8 cellular contexts compared by ENCODE assay signal in the genomic region with DNA sequence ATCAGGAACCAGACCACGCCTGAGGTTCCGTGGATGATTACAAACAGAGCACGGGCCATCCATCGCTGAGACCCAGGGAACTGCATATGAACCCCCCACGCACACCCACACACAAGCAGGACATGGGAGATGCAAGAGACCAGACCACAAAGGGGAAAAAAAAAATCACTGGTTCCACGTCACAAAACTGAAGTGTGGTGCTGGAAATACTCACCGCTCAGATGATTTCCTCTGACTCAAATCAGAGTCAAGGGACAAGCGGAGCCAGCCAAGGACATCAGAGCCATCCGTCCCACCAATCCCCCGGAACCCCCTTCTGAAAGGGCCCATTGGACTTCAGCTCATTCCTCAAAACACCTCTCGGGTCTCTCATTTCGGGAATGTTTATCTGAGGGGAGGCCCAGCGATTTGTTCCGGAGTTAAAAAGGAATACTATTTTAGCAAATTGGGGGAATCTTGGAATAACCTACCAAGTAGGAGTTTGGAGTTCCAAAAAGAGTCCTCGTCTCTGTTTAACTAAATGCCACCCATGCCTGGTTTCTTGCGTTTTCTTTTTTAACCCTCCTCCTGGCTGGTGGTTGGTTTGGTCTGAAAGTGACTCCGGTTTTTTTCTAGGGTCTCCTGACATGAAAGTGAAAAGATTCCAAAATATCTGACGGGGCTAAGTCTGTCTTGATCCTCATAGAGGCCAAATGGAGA. TPM values are rescaled to one million over a fixed set of nuclear protein-coding genes. Genes with fewer than 3 reads are reported as not detected.
DNase-seq lines count a peak whose midpoint lies in the region; ATAC-seq and TF ChIP-seq lines count a peak whose summit lies in the region.

No MANE protein-coding gene starts in this region.

- H3K4me1 Mint-ChIP-seq in endothelial cell (ENCODE audit: unreplicated experiment): peaks cover 10% of the 10 kb centered on the region

- no peak for TF ChIP-seq POLR2A in heart left ventricle (IDR thresholded peaks at IDR 0.05)

- peaks cover 3% of the 10 kb centered on the region for H3F3A ChIP-seq in smooth muscle cell (ENCODE audit: low read depth)

- no peaks in the 10 kb centered on the region for H3K9me3 Mint-ChIP-seq in endothelial cell (ENCODE audit: unreplicated experiment)

- WGBS in heart left ventricle, 4 donors: 58 to 68% (median 65%) methylated on average over 18 of the region's 18 CpGs
- 66% methylated on average over 18 of the region's 18 CpGs for WGBS in smooth muscle cell (ENCODE audit: low lambda C conversion rate)

- no peak overlapping the region for H3K4me3 Mint-ChIP-seq in endothelial cell (ENCODE audit: unreplicated experiment)

- TF ChIP-seq CTCF in heart left ventricle (IDR thresholded peaks at IDR 0.05) (no peak), smooth muscle cell (IDR thresholded peaks at IDR 0.05; ENCODE audit: borderline replicate concordance, insufficient read depth, poor library complexity, severe bottlenecking) (no peak), endothelial cell (IDR thresholded peaks at IDR 0.05; ENCODE audit: unreplicated experiment) (no peak)

- no peak overlapping the region for H3K9ac ChIP-seq in smooth muscle cell (ENCODE audit: low read depth)

- H2AFZ ChIP-seq in smooth muscle cell (ENCODE audit: low read depth): no peak overlapping the region

- no peak overlapping the region for H3K27ac Mint-ChIP-seq in endothelial cell (ENCODE audit: unreplicated experiment)

- peak in 2 of 5 donors; percentile 30 to 49 for DNase-seq in heart left ventricle
- no peak for DNase-seq in cardiac septum (ENCODE audit: low spot score)
- peak; percentile 48 to 77 for DNase-seq in dermis microvascular lymphatic vessel endothelial cell (ENCODE audit: low read depth in 2 of 2)
- DNase-seq in smooth muscle cell (lab: John Stamatoyannopoulos, UW; ENCODE audit: unreplicated experiment): no peak
- no peak for DNase-seq in nucleus accumbens (lab: John Stamatoyannopoulos, UW)
- no peak for DNase-seq in ACHN
- no peak for DNase-seq in endothelial cell (ENCODE audit: low spot score)

- H3K4me1 ChIP-seq in heart left ventricle (peaks cover 0 to 29% (median 3%) of the 10 kb centered on the region in 12 donors), smooth muscle cell (ENCODE audit: low read depth) (no peaks in the 10 kb centered on the region)

- in situ Hi-C loops in ACHN (cut with HindIII; ENCODE audit: low pct_ligation_motif_present, low pct_unique_long_range_greater_than_20kb, low sequenced_read_pairs): no loop called here

- H3K9me3 ChIP-seq in heart left ventricle (no peaks in the 10 kb centered on the region), smooth muscle cell (replicated peaks; ENCODE audit: low read depth) (no peaks in the 10 kb centered on the region)

- H3K36me3 ChIP-seq in heart left ventricle (no peaks in the 10 kb centered on the region), smooth muscle cell (ENCODE audit: low read depth) (no peaks in the 10 kb centered on the region)

- no peaks in the 10 kb centered on the region for H3K79me2 ChIP-seq in smooth muscle cell (ENCODE audit: low read depth)

- H3K4me2 ChIP-seq in smooth muscle cell: no peak overlapping the region

- peaks cover 35% of the 10 kb centered on the region for H4K20me1 ChIP-seq in smooth muscle cell (ENCODE audit: low read depth)

- no peak overlapping the region for H3K4me3 ChIP-seq in heart left ventricle
- no peak overlapping the region for H3K4me3 ChIP-seq in smooth muscle cell

- peaks cover 6% of the 10 kb centered on the region for H3K27me3 Mint-ChIP-seq in endothelial cell (ENCODE audit: unreplicated experiment)

- ATAC-seq in heart left ventricle: peak; percentile 37 to 92 (median 64)
- peak; percentile 39 for ATAC-seq in HG03139 (IDR thresholded peaks at IDR 0.05; ENCODE audit: unreplicated experiment)

- intact Hi-C loops in heart left ventricle (cut with DNase I) (no loop called here), cardiac septum (cut with DNase I) (no loop called here)

- no peaks in the 10 kb centered on the region for H3K27me3 ChIP-seq in heart left ventricle
- no peaks in the 10 kb centered on the region for H3K27me3 ChIP-seq in smooth muscle cell (ENCODE audit: low read depth)

- no peaks in the 10 kb centered on the region for H3K36me3 Mint-ChIP-seq in endothelial cell (ENCODE audit: low read depth, unreplicated experiment)

- H3K27ac ChIP-seq in heart left ventricle: peak overlapping the region in 7 of 12 donors; percentile 30 to 66 (median 57)
- peak overlapping the region; percentile 64 for H3K27ac ChIP-seq in smooth muscle cell (ENCODE audit: low read depth)

RNA-seq across cellular contexts. Expression of a gene that starts 15.0 kb away (rescaled TPM):
- total RNA-seq in heart left ventricle (10 to 100 TPM in 7 of 9 donors, 1 to 10 TPM in 2; 5.4 to 44.6 (median 21.5) TPM), cardiac septum (18.9 TPM), dermis microvascular lymphatic vessel endothelial cell (7.8 and 10.7 TPM in 2 replicates), smooth muscle cell (12.8 and 49.9 TPM in 2 replicates), endothelial cell (ENCODE audit: unreplicated experiment) (40.7 TPM)
- polyA plus RNA-seq in heart left ventricle (10 to 100 TPM; 16.7 to 19.4 TPM), smooth muscle cell (46.9 and 56.4 TPM in 2 replicates)

RNA-seq across cellular contexts. Expression of a gene that starts 55.3 kb away (rescaled TPM):
- 10 to 100 TPM; 57.4 to 95.7 (median 72.4) TPM for total RNA-seq in heart left ventricle
- 100 to 1,000 TPM in 1 of 2 donors, 10 to 100 TPM in 1; 35.4 to 114 TPM for polyA plus RNA-seq in heart left ventricle
- 64.9 TPM for total RNA-seq in cardiac septum
- total RNA-seq in dermis microvascular lymphatic vessel endothelial cell: 153 and 172 TPM in 2 replicates
- total RNA-seq in smooth muscle cell: 85.8 and 96.1 TPM in 2 replicates
- polyA plus RNA-seq in smooth muscle cell: 112 and 146 TPM in 2 replicates
- 125 TPM for total RNA-seq in endothelial cell (ENCODE audit: unreplicated experiment)

RNA-seq across cellular contexts. Expression of a gene that starts 57.3 kb away (rescaled TPM):
- total RNA-seq in heart left ventricle (10 to 100 TPM in 8 of 9 donors, 1 to 10 TPM in 1; 9.8 to 18.4 (median 12.1) TPM), cardiac septum (9.6 TPM), dermis microvascular lymphatic vessel endothelial cell (8.6 and 13.9 TPM in 2 replicates), smooth muscle cell (17.8 and 20.7 TPM in 2 replicates), endothelial cell (ENCODE audit: unreplicated experiment) (14.2 TPM)
- polyA plus RNA-seq in heart left ventricle (10 to 100 TPM; 18.9 to 23.7 TPM), smooth muscle cell (46.0 and 51.2 TPM in 2 replicates)

RNA-seq across cellular contexts. Expression of a gene that starts 57.3 kb away (rescaled TPM):
- 10 to 100 TPM; 14.2 to 22.3 (median 20.3) TPM for total RNA-seq in heart left ventricle
- polyA plus RNA-seq in heart left ventricle: 10 to 100 TPM; 18.8 to 31.5 TPM
- total RNA-seq in cardiac septum: 15.6 TPM
- 11.2 and 14.5 TPM in 2 replicates for total RNA-seq in dermis microvascular lymphatic vessel endothelial cell
- total RNA-seq in smooth muscle cell: 13.0 and 17.1 TPM in 2 replicates
- polyA plus RNA-seq in smooth muscle cell: 30.8 and 34.8 TPM in 2 replicates
- total RNA-seq in endothelial cell (ENCODE audit: unreplicated experiment): 19.1 TPM

Comparison
In these comparisons a context has a peak if more than half of its experiments do, and no peak if none do; other contexts are left out.
1. DNase-seq: peak in dermis microvascular lymphatic vessel endothelial cell (2 of 2); none in cardiac septum (single experiment), smooth muscle cell (single experiment), nucleus accumbens (0 of 56), ACHN (single experiment) and endothelial cell (single experiment).